ENCODE assay signal across 1 cellular context in the genomic region with DNA sequence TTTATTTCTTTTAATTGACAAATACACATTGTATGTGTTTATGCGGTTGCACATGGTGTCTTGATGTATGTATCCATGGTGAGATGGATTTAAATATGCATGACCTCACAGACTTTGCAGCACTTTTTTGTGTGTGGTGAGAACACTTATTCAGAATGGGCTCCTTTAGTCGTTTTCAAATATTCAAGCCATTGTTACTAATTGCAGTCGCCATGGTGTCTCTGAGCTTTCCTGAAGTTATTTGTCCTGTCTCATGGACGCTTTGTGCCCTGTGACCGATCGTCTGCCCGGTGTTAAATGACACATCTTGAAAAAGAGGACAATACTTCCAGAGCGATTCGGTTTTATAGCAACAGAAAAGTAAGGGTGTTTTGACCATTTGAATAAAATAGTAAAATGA.
TF ChIP-seq lines count a peak whose summit lies in the region.

No MANE protein-coding gene starts in this region.

TF ChIP-seq in SK-N-SH, 30 proteins besides CTCF, POLR2A, EP300 and RAD21:
- TF ChIP-seq GABPA (IDR thresholded peaks at IDR 0.05; ENCODE audit: low read depth), result no peak
- TF ChIP-seq SIN3A (IDR thresholded peaks at IDR 0.05; ENCODE audit: borderline replicate concordance, low read depth, low read length), result no peak
- TF ChIP-seq TCF12 (IDR thresholded peaks at IDR 0.05), result no peak
- TF ChIP-seq REST (IDR thresholded peaks at IDR 0.05; ENCODE audit: low read depth, low read length), result no peak
- TF ChIP-seq MEF2A (IDR thresholded peaks at IDR 0.05; ENCODE audit: borderline replicate concordance, low read depth), result no peak
- no peak for TF ChIP-seq MXI1 (IDR thresholded peaks at IDR 0.05; ENCODE audit: low read depth, low read length)
- TF ChIP-seq, protein P1, sequence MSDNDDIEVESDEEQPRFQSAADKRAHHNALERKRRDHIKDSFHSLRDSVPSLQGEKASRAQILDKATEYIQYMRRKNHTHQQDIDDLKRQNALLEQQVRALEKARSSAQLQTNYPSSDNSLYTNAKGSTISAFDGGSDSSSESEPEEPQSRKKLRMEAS (IDR thresholded peaks at IDR 0.05; ENCODE audit: low read depth), result no peak
